In genomic region chr11:77151804-77152513, GRCh38 we compare ENCODE assay signal across 8 cellular contexts. TPM values are rescaled to one million over a fixed set of nuclear protein-coding genes. Genes with fewer than 3 reads are reported as not detected.
DNase-seq lines count a peak whose midpoint lies in the region; ATAC-seq and TF ChIP-seq lines count a peak whose summit lies in the region.

No MANE protein-coding gene starts in this region.

- peaks cover 6% of the 10 kb centered on the region for H3K4me1 ChIP-seq in upper lobe of right lung

- peaks cover 4% of the 10 kb centered on the region for H3K27me3 ChIP-seq in upper lobe of right lung

- no peak overlapping the region for H3K27ac ChIP-seq in upper lobe of right lung

- TF ChIP-seq CTCF in upper lobe of right lung (IDR thresholded peaks at IDR 0.05): no peak

- DNase-seq in left ventricle myocardium superior (peak; percentile 31), left cardiac atrium (no peak), inferior parietal cortex (ENCODE audit: extremely low spot score) (peak; percentile 45), upper lobe of right lung (no peak), NCI-H345 (lab: John Stamatoyannopoulos, UW) (no peak), NCI-H146 (lab: John Stamatoyannopoulos, UW) (no peak), DMS53 (lab: John Stamatoyannopoulos, UW) (no peak)
- peak; percentile 49 to 51 (median 49) for DNase-seq in activated CD8-positive, alpha-beta memory T cell treated with anti-CD3 and anti-CD28 coated beads for 48 hours (ENCODE audit: low read depth in 2 of 3, low spot score in 2 of 3)

- no peaks in the 10 kb centered on the region for H3K9me3 ChIP-seq in upper lobe of right lung

- no peak overlapping the region for H3K4me3 ChIP-seq in upper lobe of right lung

- intact Hi-C loops in left ventricle myocardium superior (cut with micrococcal nuclease) (no loop called here), left cardiac atrium (cut with DNase I) (no loop called here), upper lobe of right lung (cut with DNase I) (no loop called here)

- H3K36me3 ChIP-seq in upper lobe of right lung: no peaks in the 10 kb centered on the region

- ATAC-seq in left ventricle myocardium superior: no peak
- ATAC-seq in left cardiac atrium: no peak
- ATAC-seq in upper lobe of right lung: peak; percentile 8

RNA-seq across cellular contexts. Expression of gene MYO7A, which starts 23.9 kb away (rescaled TPM):
- 4.6 TPM for total RNA-seq in left ventricle myocardium superior
- total RNA-seq in left cardiac atrium: 10 to 100 TPM in 1 of 2 donors, 1 to 10 TPM in 1; 7.5 to 11.1 TPM
- total RNA-seq in upper lobe of right lung: 3.6 TPM

RNA-seq across cellular contexts. Expression of gene OMP, which starts 49.3 kb away (rescaled TPM):
- total RNA-seq in left ventricle myocardium superior (not detected), left cardiac atrium (under 1 TPM in 1 of 2 donors, not detected in 1; 0.97 TPM), upper lobe of right lung (not detected)

Comparison
In these comparisons a context has a peak if more than half of its experiments do, and no peak if none do; other contexts are left out.
1. DNase-seq: peak in left ventricle myocardium superior (single experiment), activated CD8-positive, alpha-beta memory T cell treated with anti-CD3 and anti-CD28 coated beads for 48 hours (3 of 3) and inferior parietal cortex (single experiment); none in left cardiac atrium (single experiment), upper lobe of right lung (single experiment), NCI-H345 (single experiment), NCI-H146 (single experiment) and DMS53 (single experiment).